In the genomic region with DNA sequence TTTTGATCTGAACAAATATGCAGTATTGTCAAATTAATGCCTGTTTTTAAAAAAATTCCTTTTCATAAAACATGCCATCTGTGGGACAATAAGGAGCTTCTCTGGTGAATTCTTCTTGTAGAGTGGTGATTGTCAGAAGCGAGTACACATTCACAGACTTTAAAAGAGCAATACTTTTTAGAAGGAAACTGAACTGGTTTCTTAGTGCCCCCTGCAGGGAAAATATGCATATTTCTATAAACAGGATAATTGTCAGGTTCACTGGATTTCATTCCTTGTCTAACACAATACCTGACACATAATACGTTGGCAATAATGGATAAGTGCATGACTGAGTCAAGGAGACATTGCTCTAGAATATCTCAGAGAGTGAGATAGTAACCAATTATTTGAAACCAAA, we compare ENCODE assay signal across 13 cellular contexts.
DNase-seq lines count a peak whose midpoint lies in the region; ATAC-seq, FAIRE-seq and TF ChIP-seq lines count a peak whose summit lies in the region.
"Had no signal": no experiment of that assay in that cellular context is flagged by ENCODE, and none has a peak within 500 bp of the region (broad histone marks: within the 10 kb centered on the region; RNA-seq: fewer than 3 reads in every experiment).

No MANE protein-coding gene starts in this region.

- 39 to 60% methylated on average over 2 of the region's 2 CpGs for WGBS in gastroesophageal sphincter (ENCODE audit: low coverage in 1 of 2), 2 donors
- 15 to 22% methylated on average over 2 of the region's 2 CpGs for WGBS in pancreas, 2 donors

- intact Hi-C loops in pancreas (cut with DNase I): no loop called here

- no peak for FAIRE-seq in pancreas (lab: Jason Lieb, UNC)

- TF ChIP-seq POLR2A in gastroesophageal sphincter (IDR thresholded peaks at IDR 0.05): no peak

- H3K4me3 Mint-ChIP-seq in HFFc6: no peak overlapping the region
- H3K4me3 Mint-ChIP-seq: brain; stimulated activated effector memory CD8-positive, alpha-beta T cell treated with anti-CD3 and anti-CD28 coated beads, Interleukin-12 subunit alpha, Interleukin-12 subunit beta, amount 100 ng/mL, for 72 hours had no signal

- H3K4me1 ChIP-seq in gastroesophageal sphincter (no peaks in the 10 kb centered on the region), pancreas (no peaks in the 10 kb centered on the region)
- H3K4me1 ChIP-seq: HAP-1 had no signal

- H3K27ac Mint-ChIP-seq in HFFc6: no peak overlapping the region
- H3K27ac Mint-ChIP-seq: brain; stimulated activated effector memory CD8-positive, alpha-beta T cell treated with anti-CD3 and anti-CD28 coated beads, Interleukin-12 subunit alpha, Interleukin-12 subunit beta, amount 100 ng/mL, for 72 hours had no signal

- H3K4me1 Mint-ChIP-seq in HFFc6 (ENCODE audit: low read depth): no peaks in the 10 kb centered on the region
- H3K4me1 Mint-ChIP-seq: brain; stimulated activated effector memory CD8-positive, alpha-beta T cell treated with anti-CD3 and anti-CD28 coated beads, Interleukin-12 subunit alpha, Interleukin-12 subunit beta, amount 100 ng/mL, for 72 hours had no signal

- H3K9me3 ChIP-seq in gastroesophageal sphincter (no peaks in the 10 kb centered on the region), pancreas (no peaks in the 10 kb centered on the region)
- H3K9me3 ChIP-seq: HAP-1 had no signal

- TF ChIP-seq CTCF in HFFc6 (IDR thresholded peaks at IDR 0.05): peak; percentile 72
- peak; percentile 60; the same call in 1 of the 2 replicates for TF ChIP-seq CTCF in VCaP (conservative IDR thresholded peaks at IDR 0.05)
- TF ChIP-seq CTCF in gastroesophageal sphincter (IDR thresholded peaks at IDR 0.05): peak in 2 of 4 experiments; percentile 17 to 51
- TF ChIP-seq CTCF in pancreas (IDR thresholded peaks at IDR 0.05): no peak

- H3K4me3 ChIP-seq in gastroesophageal sphincter: no peak overlapping the region
- H3K4me3 ChIP-seq in pancreas: no peak overlapping the region
- H3K4me3 ChIP-seq: HAP-1 had no signal

- no peaks in the 10 kb centered on the region for H3K36me3 Mint-ChIP-seq in HFFc6 (ENCODE audit: low read depth)
- H3K36me3 Mint-ChIP-seq: brain; stimulated activated effector memory CD8-positive, alpha-beta T cell treated with anti-CD3 and anti-CD28 coated beads, Interleukin-12 subunit alpha, Interleukin-12 subunit beta, amount 100 ng/mL, for 72 hours had no signal

- DNase-seq in AML-193 (lab: John Stamatoyannopoulos, UW) (peak; percentile 7 to 26), HFFc6 (peak; percentile 2), left lobe of liver (ENCODE audit: low spot score) (no peak), pancreas (no peak)
- DNase-seq: activated CD8-positive, alpha-beta memory T cell treated with anti-CD3 and anti-CD28 coated beads, Interleukin-2, amount 50 U/mL, for 48 hours; stimulated activated CD4-positive, alpha-beta T cell treated with anti-CD3 and anti-CD28 coated beads, Interleukin-12 subunit alpha, Interleukin-12 subunit beta, amount 100 ng/mL, for 4 hours had no signal

- ATAC-seq in left lobe of liver (peak; percentile 35), gastroesophageal sphincter (no peak), HG02571 (IDR thresholded peaks at IDR 0.05; ENCODE audit: unreplicated experiment) (no peak), GM21717 (IDR thresholded peaks at IDR 0.05; ENCODE audit: unreplicated experiment) (no peak), pancreas (no peak)
- ATAC-seq: stimulated activated effector memory CD8-positive, alpha-beta T cell treated with anti-CD3 and anti-CD28 coated beads, Interleukin-12 subunit alpha, Interleukin-12 subunit beta, amount 100 ng/mL, for 72 hours had no signal

- H3K27me3 Mint-ChIP-seq in HFFc6 (ENCODE audit: insufficient read depth): peaks cover 2% of the 10 kb centered on the region; the same call in 1 of the 2 replicates

- H3K9me3 Mint-ChIP-seq in HFFc6: no peaks in the 10 kb centered on the region
- H3K9me3 Mint-ChIP-seq: brain; stimulated activated effector memory CD8-positive, alpha-beta T cell treated with anti-CD3 and anti-CD28 coated beads, Interleukin-12 subunit alpha, Interleukin-12 subunit beta, amount 100 ng/mL, for 72 hours had no signal

- no peak for TF ChIP-seq EP300 in gastroesophageal sphincter (IDR thresholded peaks at IDR 0.05)

- no peak overlapping the region for H3K27ac ChIP-seq in VCaP
- H3K27ac ChIP-seq in gastroesophageal sphincter: no peak overlapping the region
- H3K27ac ChIP-seq in pancreas: no peak overlapping the region

- H3K36me3 ChIP-seq in gastroesophageal sphincter (no peaks in the 10 kb centered on the region), pancreas (no peaks in the 10 kb centered on the region)
- H3K36me3 ChIP-seq: HAP-1 had no signal

- no peaks in the 10 kb centered on the region for H3K27me3 ChIP-seq in gastroesophageal sphincter
- peaks cover 0 to 8% (median 0%) of the 10 kb centered on the region in 4 donors for H3K27me3 ChIP-seq in pancreas

Comparison
In these comparisons a context has a peak if more than half of its experiments do, and no peak if none do; other contexts are left out.
1. DNase-seq: peak in AML-193 (2 of 2) and HFFc6 (single experiment); none in left lobe of liver (single experiment) and pancreas (0 of 6).
2. CTCF ChIP-seq: peak in HFFc6 (single experiment) and VCaP (single experiment); none in pancreas (0 of 4).